ENCODE assay signal across 1 cellular context in genomic region chr5:135243194-135244191, GRCh38.
TF ChIP-seq lines count a peak whose summit lies in the region.

No MANE protein-coding gene starts in this region.

TF ChIP-seq in HepG2, 621 proteins besides CTCF, POLR2A, EP300 and RAD21 (continued from another document and continues in another):
- TF ChIP-seq AFF4 (CRISPR knock-in tag; IDR thresholded peaks at IDR 0.05), result no peak
- TF ChIP-seq SP4 (CRISPR knock-in tag; IDR thresholded peaks at IDR 0.05), result no peak
- TF ChIP-seq NBN (conservative IDR thresholded peaks at IDR 0.05), result no peak
- TF ChIP-seq SMARCC2 (IDR thresholded peaks at IDR 0.05), result no peak
- TF ChIP-seq ZMYM4 (CRISPR knock-in tag; IDR thresholded peaks at IDR 0.05), result 0 out of 2 replicates have a peak, but pooled peaks have one; percentile 25
- TF ChIP-seq PRMT3 (CRISPR knock-in tag; IDR thresholded peaks at IDR 0.05; ENCODE audit: borderline replicate concordance, low read depth), result no peak
- TF ChIP-seq ELF3 (CRISPR knock-in tag; IDR thresholded peaks at IDR 0.05), result 0 out of 2 replicates have a peak, but pooled peaks have one; percentile 25
- no peak for TF ChIP-seq TCF12 (IDR thresholded peaks at IDR 0.05)
- no peak for TF ChIP-seq TCF12 (CRISPR knock-in tag; IDR thresholded peaks at IDR 0.05)
- no peak for TF ChIP-seq ARHGAP35 (CRISPR knock-in tag; IDR thresholded peaks at IDR 0.05; ENCODE audit: borderline replicate concordance)
- no peak for TF ChIP-seq ZNF234 (CRISPR knock-in tag; conservative IDR thresholded peaks at IDR 0.05)
- no peak for TF ChIP-seq SOX6 (IDR thresholded peaks at IDR 0.05)
- TF ChIP-seq SOX6 (CRISPR knock-in tag; IDR thresholded peaks at IDR 0.05), result peak; percentile 59
- TF ChIP-seq TERF1 (CRISPR knock-in tag; IDR thresholded peaks at IDR 0.05), result no peak
- no peak for TF ChIP-seq ZNF878 (CRISPR knock-in tag; IDR thresholded peaks at IDR 0.05)
- TF ChIP-seq HDAC1 (CRISPR knock-in tag; IDR thresholded peaks at IDR 0.05), result peak; percentile 49
- TF ChIP-seq ZNF24 (IDR thresholded peaks at IDR 0.05), result no peak
- no peak for TF ChIP-seq ZNF564 (CRISPR knock-in tag; IDR thresholded peaks at IDR 0.05)
- TF ChIP-seq MZF1 (CRISPR knock-in tag; IDR thresholded peaks at IDR 0.05; ENCODE audit: borderline replicate concordance), result no peak
- TF ChIP-seq ZNF788 (CRISPR knock-in tag; IDR thresholded peaks at IDR 0.05; ENCODE audit: borderline replicate concordance), result peak; percentile 34; the same call in 1 of the 2 replicates
- no peak for TF ChIP-seq ZNF652 (CRISPR knock-in tag; IDR thresholded peaks at IDR 0.05; ENCODE audit: borderline replicate concordance, low read depth)
- no peak for TF ChIP-seq ZNF33B (CRISPR knock-in tag; IDR thresholded peaks at IDR 0.05)
- no peak for TF ChIP-seq ZNF619 (CRISPR knock-in tag; IDR thresholded peaks at IDR 0.05)
- TF ChIP-seq NONO (IDR thresholded peaks at IDR 0.05), result no peak
- TF ChIP-seq NONO (CRISPR knock-in tag; conservative IDR thresholded peaks at IDR 0.05), result no peak; the same call in 1 of the 2 replicates
- peak; percentile 89 for TF ChIP-seq SKI (IDR thresholded peaks at IDR 0.05; ENCODE audit: partially characterized antibody)
- TF ChIP-seq ZNF12 (CRISPR knock-in tag; IDR thresholded peaks at IDR 0.05), result no peak
- TF ChIP-seq ATM (IDR thresholded peaks at IDR 0.05; ENCODE audit: borderline replicate concordance), result no peak
- TF ChIP-seq FOXM1 (CRISPR knock-in tag; IDR thresholded peaks at IDR 0.05), result no peak
- 0 out of 2 replicates have a peak, but pooled peaks have one; percentile 35 for TF ChIP-seq HNF4G (IDR thresholded peaks at IDR 0.05; ENCODE audit: borderline replicate concordance, low read depth, low read length)
- TF ChIP-seq HNF4G (CRISPR knock-in tag; IDR thresholded peaks at IDR 0.05; ENCODE audit: borderline replicate concordance, low read depth), result no peak
- TF ChIP-seq MAFF (IDR thresholded peaks at IDR 0.05; ENCODE audit: low read depth, low read length), result peak; percentile 63; the same call in 1 of the 2 replicates
- no peak for TF ChIP-seq PCBP2 (optimal IDR thresholded peaks at IDR 0.05; ENCODE audit: low read depth, low read length, poor library complexity, severe bottlenecking)
- TF ChIP-seq THAP9 (CRISPR knock-in tag; IDR thresholded peaks at IDR 0.05; ENCODE audit: borderline replicate concordance), result no peak
- peak; percentile 61; the same call in 1 of the 2 replicates for TF ChIP-seq THRA (CRISPR knock-in tag; IDR thresholded peaks at IDR 0.05; ENCODE audit: borderline replicate concordance)
- TF ChIP-seq ESRRA (CRISPR knock-in tag; IDR thresholded peaks at IDR 0.05; ENCODE audit: low read depth), result peak; percentile 40; the same call in 1 of the 2 replicates
- TF ChIP-seq HNF4A (CRISPR knock-in tag; IDR thresholded peaks at IDR 0.05), result peak; percentile 74
- TF ChIP-seq RORA (CRISPR knock-in tag; IDR thresholded peaks at IDR 0.05), result no peak
- TF ChIP-seq ZNF629 (CRISPR knock-in tag; conservative IDR thresholded peaks at IDR 0.05), result peak; percentile 69; the same call in 1 of the 2 replicates
- 0 out of 2 replicates have a peak, but pooled peaks have one; percentile 45 for TF ChIP-seq BCL3 (CRISPR knock-in tag; IDR thresholded peaks at IDR 0.05)
- TF ChIP-seq ARID4A (CRISPR knock-in tag; IDR thresholded peaks at IDR 0.05; ENCODE audit: borderline replicate concordance), result peak; percentile 34; the same call in 1 of the 2 replicates
- TF ChIP-seq TEAD3 (CRISPR knock-in tag; optimal IDR thresholded peaks at IDR 0.05; ENCODE audit: borderline replicate concordance), result peak; percentile 35
- TF ChIP-seq LBX2 (CRISPR knock-in tag; IDR thresholded peaks at IDR 0.05; ENCODE audit: borderline replicate concordance), result no peak
- no peak for TF ChIP-seq PAF1 (CRISPR knock-in tag; IDR thresholded peaks at IDR 0.05)
- TF ChIP-seq TAF1 (CRISPR knock-in tag; IDR thresholded peaks at IDR 0.05), result no peak
- no peak for TF ChIP-seq SNAI1 (CRISPR knock-in tag; IDR thresholded peaks at IDR 0.05; ENCODE audit: borderline replicate concordance)
- no peak for TF ChIP-seq ZNF557 (CRISPR knock-in tag; IDR thresholded peaks at IDR 0.05)
- 0 out of 2 replicates have a peak, but pooled peaks have one; percentile 40 for TF ChIP-seq MXD4 (CRISPR knock-in tag; IDR thresholded peaks at IDR 0.05)
- no peak for TF ChIP-seq CHD2 (IDR thresholded peaks at IDR 0.05; ENCODE audit: low read depth, low read length)
- no peak for TF ChIP-seq ZNF546 (CRISPR knock-in tag; conservative IDR thresholded peaks at IDR 0.05)
- peak; percentile 54; the same call in 1 of the 2 replicates for TF ChIP-seq CEBPG (CRISPR knock-in tag; IDR thresholded peaks at IDR 0.05)
- TF ChIP-seq SP140L (CRISPR knock-in tag; IDR thresholded peaks at IDR 0.05; ENCODE audit: borderline replicate concordance), result no peak
- peak; percentile 64 for TF ChIP-seq BCL6 (CRISPR knock-in tag; IDR thresholded peaks at IDR 0.05)
- no peak for TF ChIP-seq PAWR (CRISPR knock-in tag; IDR thresholded peaks at IDR 0.05; ENCODE audit: borderline replicate concordance)
- TF ChIP-seq POLR2AphosphoS2 (IDR thresholded peaks at IDR 0.05; ENCODE audit: low read depth, low read length), result no peak
- no peak for TF ChIP-seq SRF (IDR thresholded peaks at IDR 0.05; ENCODE audit: low read depth, low read length)
- no peak for TF ChIP-seq MNT (IDR thresholded peaks at IDR 0.05)
- no peak for TF ChIP-seq ZC3H4 (CRISPR knock-in tag; IDR thresholded peaks at IDR 0.05; ENCODE audit: borderline replicate concordance)
